ENCODE assay signal across 39 cellular contexts in the genomic region with DNA sequence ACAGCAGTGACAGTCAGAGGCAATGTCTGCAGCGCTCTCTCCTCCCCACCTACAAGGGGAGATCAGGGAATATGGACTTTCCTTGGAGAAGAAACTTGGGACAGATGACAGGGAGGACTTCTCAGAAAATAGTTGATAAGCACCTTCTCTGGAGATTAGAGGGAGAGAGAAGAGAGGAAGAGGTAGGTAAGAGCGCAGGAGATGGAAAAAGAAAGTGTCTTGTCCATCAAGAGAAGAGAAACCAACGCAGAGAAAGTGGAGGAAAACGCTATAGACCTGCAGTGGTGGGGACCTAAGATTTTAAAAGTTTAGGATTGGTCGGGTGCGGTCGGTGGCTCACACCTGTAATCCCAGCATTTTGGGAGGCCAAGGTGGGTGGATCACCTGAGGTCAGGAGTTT.
"Had no signal": no experiment of that assay in that cellular context is flagged by ENCODE, and none has a peak within 500 bp of the region (broad histone marks: within the 10 kb centered on the region; RNA-seq: fewer than 3 reads in every experiment).

No MANE protein-coding gene starts in this region.

- H3K4me3 Mint-ChIP-seq: activated naive CD4-positive, alpha-beta T cell treated with anti-CD3 and anti-CD28 coated beads for 36 hours; activated naive CD4-positive, alpha-beta T cell treated with anti-CD3 and anti-CD28 coated beads, Interleukin-2, amount 10 ng/mL, durations not matched to agents 7 days and 5 days; activated naive CD4-positive, alpha-beta T cell treated with anti-CD3 and anti-CD28 coated beads, Interleukin-2, amount 50 U/mL, for 24 hours; activated naive CD8-positive, alpha-beta T cell; activated naive CD8-positive, alpha-beta T cell treated with anti-CD3 and anti-CD28 coated beads for 36 hours; activated naive CD8-positive, alpha-beta T cell treated with anti-CD3 and anti-CD28 coated beads, Interleukin-2, amount 10 ng/mL, durations not matched to agents 7 days and 5 days; activated naive CD8-positive, alpha-beta T cell treated with anti-CD3 and anti-CD28 coated beads, Interleukin-2, amount 50 U/mL, for 24 hours; activated T-cell treated with anti-CD3 and anti-CD28 coated beads, Interleukin-2, amount 50 U/mL, for 24 hours; activated T-cell treated with anti-CD3 and anti-CD28 coated beads, Interleukin-2, amount 50 U/mL, for 4 hours; activated T-cell treated with anti-CD3 and anti-CD28 coated beads, Interleukin-2, amount 50 U/mL, for 72 hours; activated T-helper 1 cell treated with anti-CD3 and anti-CD28 coated beads, Interleukin-12 subunit alpha, Interleukin-12 subunit beta, Interleukin-2, Interleukin-4 antibody, amounts not matched to agents 30 ng/mL and 10 ng/mL and 1 ng/mL, durations not matched to agents 14 hours and 24 hours and 36 hours; activated T-helper 17 cell treated with anti-CD3 and anti-CD28 coated beads, Interleukin-2, amount 50 U/mL, for 72 hours; brain; central memory CD8-positive, alpha-beta T cell had no signal

- H3K36me3 ChIP-seq: adrenal gland, ascending aorta, brain microvascular endothelial cell, breast epithelium, cardiac muscle cell had no signal

- H3K9me3 ChIP-seq: adrenal gland, ascending aorta, body of pancreas, breast epithelium had no signal

- H3K4me1 ChIP-seq: adrenal gland, ascending aorta, body of pancreas, breast epithelium had no signal

- H3K4me1 Mint-ChIP-seq: activated naive CD8-positive, alpha-beta T cell treated with anti-CD3 and anti-CD28 coated beads for 36 hours; activated naive CD8-positive, alpha-beta T cell treated with anti-CD3 and anti-CD28 coated beads, Interleukin-2, amount 50 U/mL, for 24 hours had no signal

- H3K4me3 ChIP-seq: adrenal gland, ascending aorta, body of pancreas, breast epithelium, cardiac muscle cell had no signal

- ATAC-seq: activated naive CD4-positive, alpha-beta T cell treated with anti-CD3 and anti-CD28 coated beads, Interleukin-2, amount 50 U/mL, for 72 hours; activated naive CD8-positive, alpha-beta T cell treated with anti-CD3 and anti-CD28 coated beads, Interleukin-2, amount 50 U/mL, for 24 hours; activated T-cell treated with anti-CD3 and anti-CD28 coated beads, Interleukin-2, amount 50 U/mL, for 4 hours; activated T-cell treated with anti-CD3 and anti-CD28 coated beads, Interleukin-2, amount 50 U/mL, for 72 hours; activated T-helper 17 cell treated with anti-CD3 and anti-CD28 coated beads, Interleukin-2, amount 50 U/mL, for 72 hours; body of pancreas had no signal

- H3K27ac ChIP-seq: adrenal gland, ascending aorta, body of pancreas, brain microvascular endothelial cell, breast epithelium, cardiac muscle cell had no signal

- FAIRE-seq: astrocyte, bronchial epithelial cell had no signal

- H3K36me3 Mint-ChIP-seq: activated naive CD4-positive, alpha-beta T cell treated with anti-CD3 and anti-CD28 coated beads, Interleukin-2, amount 10 ng/mL, durations not matched to agents 7 days and 5 days; activated naive CD4-positive, alpha-beta T cell treated with anti-CD3 and anti-CD28 coated beads, Interleukin-2, amount 50 U/mL, for 24 hours; activated naive CD4-positive, alpha-beta T cell treated with anti-CD3 and anti-CD28 coated beads, Interleukin-2, amount 50 U/mL, for 72 hours; activated naive CD8-positive, alpha-beta T cell; activated naive CD8-positive, alpha-beta T cell treated with anti-CD3 and anti-CD28 coated beads for 36 hours; activated naive CD8-positive, alpha-beta T cell treated with anti-CD3 and anti-CD28 coated beads, Interleukin-2, amount 10 ng/mL, durations not matched to agents 7 days and 5 days; brain had no signal

- H3K27ac Mint-ChIP-seq: activated naive CD4-positive, alpha-beta T cell treated with anti-CD3 and anti-CD28 coated beads for 36 hours; activated naive CD4-positive, alpha-beta T cell treated with anti-CD3 and anti-CD28 coated beads, Interleukin-2, amount 10 ng/mL, durations not matched to agents 7 days and 5 days; activated naive CD4-positive, alpha-beta T cell treated with anti-CD3 and anti-CD28 coated beads, Interleukin-2, amount 50 U/mL, for 24 hours; activated naive CD4-positive, alpha-beta T cell treated with anti-CD3 and anti-CD28 coated beads, Interleukin-2, amount 50 U/mL, for 72 hours; activated naive CD8-positive, alpha-beta T cell; activated naive CD8-positive, alpha-beta T cell treated with anti-CD3 and anti-CD28 coated beads for 36 hours; activated naive CD8-positive, alpha-beta T cell treated with anti-CD3 and anti-CD28 coated beads, Interleukin-2, amount 10 ng/mL, durations not matched to agents 7 days and 5 days; activated naive CD8-positive, alpha-beta T cell treated with anti-CD3 and anti-CD28 coated beads, Interleukin-2, amount 50 U/mL, for 24 hours; activated T-cell treated with anti-CD3 and anti-CD28 coated beads, Interleukin-2, amount 50 U/mL, for 24 hours; activated T-cell treated with anti-CD3 and anti-CD28 coated beads, Interleukin-2, amount 50 U/mL, for 72 hours; activated T-helper 1 cell treated with anti-CD3 and anti-CD28 coated beads, Interleukin-12 subunit alpha, Interleukin-12 subunit beta, Interleukin-2, Interleukin-4 antibody, amounts not matched to agents 30 ng/mL and 10 ng/mL and 1 ng/mL, durations not matched to agents 14 hours and 24 hours and 36 hours; activated T-helper 17 cell treated with anti-CD3 and anti-CD28 coated beads, Interleukin-2, amount 50 U/mL, for 72 hours; activated T-helper 2 cell treated with anti-CD3 and anti-CD28 coated beads, Interferon-gamma antibody, Interleukin-2, Interleukin-4, amounts not matched to agents 10 μg/mL and 5 μg/mL and 100 μg/mL, durations not matched to agents 14 hours and 24 hours and 36 hours; brain had no signal

- DNase-seq: activated effector memory CD4-positive, alpha-beta T cell treated with anti-CD3 and anti-CD28 coated beads, Interleukin-2, amount 50 U/mL, for 16 hours; activated effector memory CD4-positive, alpha-beta T cell treated with Interleukin-2 at 50 U/mL for 16 hours; activated gamma-delta T cell; activated gamma-delta T cell treated with Interleukin-2 at 50 U/mL for 16 hours; activated naive CD4-positive, alpha-beta T cell; activated naive CD4-positive, alpha-beta T cell treated with anti-CD3 and anti-CD28 coated beads for 36 hours; activated naive CD4-positive, alpha-beta T cell treated with anti-CD3 and anti-CD28 coated beads, Interleukin-2, amount 10 ng/mL, durations not matched to agents 7 days and 5 days; activated naive CD4-positive, alpha-beta T cell treated with anti-CD3 and anti-CD28 coated beads, Interleukin-2, amount 50 U/mL, for 16 hours; activated naive CD4-positive, alpha-beta T cell treated with Interleukin-2 at 50 U/mL for 16 hours; activated naive CD8-positive, alpha-beta T cell treated with anti-CD3 and anti-CD28 coated beads for 36 hours; activated naive CD8-positive, alpha-beta T cell treated with anti-CD3 and anti-CD28 coated beads, Interleukin-2, amount 10 ng/mL, durations not matched to agents 7 days and 5 days; activated naive CD8-positive, alpha-beta T cell treated with anti-CD3 and anti-CD28 coated beads, Interleukin-2, amount 50 U/mL, for 24 hours; activated T-cell treated with anti-CD3 and anti-CD28 coated beads, Interleukin-2, amount 50 U/mL, for 24 hours; activated T-cell treated with anti-CD3 and anti-CD28 coated beads, Interleukin-2, amount 50 U/mL, for 4 hours; activated T-cell treated with anti-CD3 and anti-CD28 coated beads, Interleukin-2, amount 50 U/mL, for 48 hours; activated T-cell treated with anti-CD3 and anti-CD28 coated beads, Interleukin-2, amount 50 U/mL, for 72 hours; adrenal gland; amniotic stem cell; amygdala; anterior cingulate cortex; aorta; body of pancreas; brain microvascular endothelial cell; caudate nucleus; central memory CD4-positive, alpha-beta T cell; cerebellar nuclear complex had no signal

- H3K27me3 ChIP-seq: breast epithelium had no signal
